8 cellular contexts compared by ENCODE assay signal in the genomic region with DNA sequence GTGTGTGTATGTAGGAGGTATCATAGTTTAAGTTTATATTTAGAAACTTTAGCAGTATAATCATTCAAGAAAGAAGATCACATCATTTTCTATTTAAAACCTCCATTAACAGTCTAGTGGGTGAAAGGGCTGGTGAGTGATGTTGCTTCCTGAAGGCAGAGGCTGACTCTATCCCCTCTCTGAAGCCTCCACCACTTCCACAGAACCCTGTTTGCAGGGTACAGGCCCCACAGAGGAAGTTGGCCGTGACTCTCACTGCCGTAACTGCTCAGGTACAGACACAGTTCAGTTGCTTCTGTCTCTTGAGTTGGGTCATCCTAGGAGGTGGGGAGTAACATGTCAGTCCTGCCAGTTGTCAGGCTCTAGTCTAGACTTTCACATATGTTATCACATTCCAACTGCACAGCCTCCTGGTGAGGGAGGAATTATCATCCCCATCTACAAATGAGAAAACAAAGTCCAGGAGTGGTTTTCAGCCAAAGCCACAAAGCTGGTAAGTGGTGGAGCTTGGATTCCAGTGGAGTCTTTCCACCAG. TPM values are rescaled to one million over a fixed set of nuclear protein-coding genes. Genes with fewer than 3 reads are reported as not detected.
DNase-seq lines count a peak whose midpoint lies in the region; ATAC-seq and TF ChIP-seq lines count a peak whose summit lies in the region.
"Had no signal": no experiment of that assay in that cellular context is flagged by ENCODE, and none has a peak within 500 bp of the region (broad histone marks: within the 10 kb centered on the region; RNA-seq: fewer than 3 reads in every experiment).

No MANE protein-coding gene starts in this region.

- intact Hi-C loops in CD4-positive, alpha-beta T cell (cut with DNase I, micrococcal nuclease) = no loop called here

- peak; percentile 51 for ATAC-seq in CD4-positive, alpha-beta T cell (ENCODE audit: poor library complexity)

- H3K27ac ChIP-seq in CD4-positive, alpha-beta T cell (ENCODE audit: low read depth, low read length) = no peak overlapping the region

- no peaks in the 10 kb centered on the region for H3K36me3 Mint-ChIP-seq in CD4-positive, alpha-beta T cell (ENCODE audit: low read depth)

- no peaks in the 10 kb centered on the region for H3K9me3 Mint-ChIP-seq in CD4-positive, alpha-beta T cell

- no peak for TF ChIP-seq CTCF in CD4-positive, alpha-beta T cell (IDR thresholded peaks at IDR 0.05)
- TF ChIP-seq CTCF in GM12865 (IDR thresholded peaks at IDR 0.05; ENCODE audit: insufficient read depth, low read depth, low read length, missing control alignments) = no peak
- no peak for TF ChIP-seq CTCF in NB4 (IDR thresholded peaks at IDR 0.05; ENCODE audit: low read depth, low read length)
- TF ChIP-seq CTCF in fibroblast of the aortic adventitia (IDR thresholded peaks at IDR 0.05; ENCODE audit: insufficient read depth, low read length) = no peak

- H3K9me3 ChIP-seq in CD4-positive, alpha-beta T cell (ENCODE audit: control insufficient read depth, low read length) = no peaks in the 10 kb centered on the region

- no peaks in the 10 kb centered on the region for H3K4me1 Mint-ChIP-seq in CD4-positive, alpha-beta T cell (ENCODE audit: low read depth)

- no peak overlapping the region for H3K4me3 Mint-ChIP-seq in CD4-positive, alpha-beta T cell

- no peaks in the 10 kb centered on the region for H3K27me3 Mint-ChIP-seq in CD4-positive, alpha-beta T cell

- no peak overlapping the region for H3K27ac Mint-ChIP-seq in CD4-positive, alpha-beta T cell

- peak in 1 of 10 experiments; percentile 2 for DNase-seq in CD4-positive, alpha-beta T cell
- DNase-seq in GM12865 (ENCODE audit: low read depth) (peak; percentile 48), NB4 (ENCODE audit: low read depth) (peak; percentile 13), fibroblast of the aortic adventitia (ENCODE audit: low read depth) (peak; percentile 15), NCI-H510A treated with DMSO at 0.1 percent for 48 hours (lab: John Stamatoyannopoulos, UW) (no peak), NCI-H524 (lab: John Stamatoyannopoulos, UW) (no peak)
- no peak for DNase-seq in activated CD4-positive, CD25-positive, alpha-beta regulatory T cell (lab: John Stamatoyannopoulos, UW)
- DNase-seq: SHP77 treated with DMSO at 0.1 percent for 48 hours had no signal

- no peaks in the 10 kb centered on the region for H3K27me3 ChIP-seq in CD4-positive, alpha-beta T cell (ENCODE audit: control insufficient read depth, insufficient read depth, low read length)

- CTCF ChIA-PET in CD4-positive, alpha-beta T cell (lab: Charles Lee) = no interaction called here

- POLR2A ChIA-PET in CD4-positive, alpha-beta T cell (lab: Charles Lee) = no interaction called here

- no peak for TF ChIP-seq POLR2A in NB4 (IDR thresholded peaks at IDR 0.05; ENCODE audit: extremely low read depth, insufficient read length)

- H3K4me3 ChIP-seq in GM12865 (ENCODE audit: low read depth, low read length) (no peak overlapping the region), NB4 (ENCODE audit: low read depth, low read length) (no peak overlapping the region), fibroblast of the aortic adventitia (ENCODE audit: low read depth, low read length) (no peak overlapping the region)

RNA-seq across cellular contexts. Expression of a gene that starts 31.5 kb away (rescaled TPM):
- total RNA-seq in CD4-positive, alpha-beta T cell = 10 to 100 TPM; 36.4 to 37.9 TPM
- 107 and 266 TPM in 2 replicates for total RNA-seq in fibroblast of the aortic adventitia (ENCODE audit: low replicate concordance)

RNA-seq across cellular contexts. Expression of a gene that starts 52.9 kb away (rescaled TPM):
- total RNA-seq in CD4-positive, alpha-beta T cell = 10 to 100 TPM; 51.5 to 55.8 TPM
- 252 and 258 TPM in 2 replicates for total RNA-seq in fibroblast of the aortic adventitia (ENCODE audit: low replicate concordance)

Comparison
In these comparisons a context has a peak if more than half of its experiments do, and no peak if none do; other contexts are left out.
1. DNase-seq: peak in GM12865 (single experiment), NB4 (single experiment) and fibroblast of the aortic adventitia (single experiment); none in NCI-H510A treated with DMSO at 0.1 percent for 48 hours (single experiment), NCI-H524 (0 of 2) and activated CD4-positive, CD25-positive, alpha-beta regulatory T cell (0 of 4).